ENCODE assay signal across 17 cellular contexts in genomic region chr17:9285602-9286001, GRCh38.
"Had no signal": no experiment of that assay in that cellular context is flagged by ENCODE, and none has a peak within 500 bp of the region (broad histone marks: within the 10 kb centered on the region; RNA-seq: fewer than 3 reads in every experiment).

No MANE protein-coding gene starts in this region.

- H3K27me3 ChIP-seq: breast epithelium, dorsolateral prefrontal cortex, pancreas had no signal

- ATAC-seq: activated CD4-positive, alpha-beta T cell treated with anti-CD3 and anti-CD28 coated beads for 36 hours; activated CD8-positive, alpha-beta T cell treated with anti-CD3 and anti-CD28 coated beads for 36 hours; activated T-cell treated with anti-CD3 and anti-CD28 coated beads, Interleukin-2, amount 50 U/mL, for 72 hours; esophagus mucosa; pancreas; stimulated activated naive B cell treated with anti-CD40 and anti-IgM and Interleukin-4, amounts not matched to agents 10 μg/mL and 1 μg/mL and 100 μg/mL, for 72 hours had no signal

- H3K4me3 ChIP-seq: breast epithelium, pancreas, smooth muscle cell had no signal

- H3K36me3 ChIP-seq: breast epithelium, pancreas had no signal

- H3K4me1 ChIP-seq: breast epithelium, pancreas had no signal

- H3K4me2 ChIP-seq: smooth muscle cell had no signal

- H3K27ac ChIP-seq: breast epithelium, dorsolateral prefrontal cortex, pancreas had no signal

- DNase-seq: activated CD4-positive, alpha-beta T cell treated with anti-CD3 and anti-CD28 coated beads for 36 hours; activated CD8-positive, alpha-beta memory T cell treated with anti-CD3 and anti-CD28 coated beads, Interleukin-2, amount 50 U/mL, for 4 hours; activated CD8-positive, alpha-beta T cell treated with anti-CD3 and anti-CD28 coated beads for 36 hours; activated gamma-delta T cell treated with Interleukin-2 at 50 U/mL for 16 hours; activated naive CD8-positive, alpha-beta T cell treated with anti-CD3 and anti-CD28 coated beads, Interleukin-2, amount 10 ng/mL, durations not matched to agents 7 days and 5 days; activated T-cell treated with anti-CD3 and anti-CD28 coated beads, Interleukin-2, amount 50 U/mL, for 72 hours; aorta; dorsolateral prefrontal cortex; foreskin melanocyte; head of caudate nucleus; pancreas; stimulated activated naive B cell treated with anti-CD40 and anti-IgM and Interleukin-4, amounts not matched to agents 10 μg/mL and 1 μg/mL and 100 μg/mL, for 72 hours; substantia nigra; trophoblast cell had no signal

- H3K9me3 ChIP-seq: breast epithelium, pancreas had no signal
